15 cellular contexts compared by ENCODE assay signal in genomic region chr2:3476386-3477033, GRCh38. TPM values are rescaled to one million over a fixed set of nuclear protein-coding genes. Genes with fewer than 3 reads are reported as not detected.
A peak's percentile ranks its signal among the peaks of the same experiment; 100 is the strongest.
DNase-seq lines count a peak whose midpoint lies in the region; TF ChIP-seq lines count a peak whose summit lies in the region.
"Had no signal": no experiment of that assay in that cellular context is flagged by ENCODE, and none has a peak within 500 bp of the region (broad histone marks: within the 10 kb centered on the region; RNA-seq: fewer than 3 reads in every experiment).

No MANE protein-coding gene starts in this region.

- intact Hi-C loops in activated T-helper 2 cell treated with anti-CD3 and anti-CD28 coated beads, Interferon-gamma antibody, Interleukin-2, Interleukin-4, amounts not matched to agents 10 μg/mL and 5 μg/mL and 100 μg/mL, durations not matched to agents 14 hours and 24 hours and 36 hours (cut with micrococcal nuclease): no loop called here
- intact Hi-C loops in adrenal gland (cut with DNase I): no loop called here

- H3K4me1 Mint-ChIP-seq in activated T-helper 2 cell treated with anti-CD3 and anti-CD28 coated beads, Interferon-gamma antibody, Interleukin-2, Interleukin-4, amounts not matched to agents 10 μg/mL and 5 μg/mL and 100 μg/mL, durations not matched to agents 14 hours and 24 hours and 36 hours (ENCODE audit: low read depth): no peaks in the 10 kb centered on the region

- WGBS in ectodermal cell, 2 experiments: 81 to 83% methylated on average over 14 of the region's 14 CpGs
- WGBS in adrenal gland, 4 donors: 75 to 85% (median 82%) methylated on average over 13 to 14 of the region's 14 CpGs

- H3K9me3 ChIP-seq in ectodermal cell (ENCODE audit: control insufficient read depth, low read length): no peaks in the 10 kb centered on the region
- H3K9me3 ChIP-seq in skeletal muscle tissue (ENCODE audit: control insufficient read depth in 3 of 3, low read length in 3 of 3): no peaks in the 10 kb centered on the region
- no peaks in the 10 kb centered on the region for H3K9me3 ChIP-seq in adrenal gland (replicated peaks in 1 of 3)
- H3K9me3 ChIP-seq: body of pancreas, ovary, SJCRH30, stomach had no signal

- no peak overlapping the region for H3K4me3 Mint-ChIP-seq in activated T-helper 2 cell treated with anti-CD3 and anti-CD28 coated beads, Interferon-gamma antibody, Interleukin-2, Interleukin-4, amounts not matched to agents 10 μg/mL and 5 μg/mL and 100 μg/mL, durations not matched to agents 14 hours and 24 hours and 36 hours (ENCODE audit: low read depth)
- H3K4me3 Mint-ChIP-seq: activated B cell treated with CpG ODN at 0.5 μM for 24 hours, IgD-negative memory B cell had no signal

- no peaks in the 10 kb centered on the region for H3K9me3 Mint-ChIP-seq in activated T-helper 2 cell treated with anti-CD3 and anti-CD28 coated beads, Interferon-gamma antibody, Interleukin-2, Interleukin-4, amounts not matched to agents 10 μg/mL and 5 μg/mL and 100 μg/mL, durations not matched to agents 14 hours and 24 hours and 36 hours
- H3K9me3 Mint-ChIP-seq: activated B cell treated with CpG ODN at 0.5 μM for 24 hours, IgD-negative memory B cell had no signal

- TF ChIP-seq CTCF in RWPE1 (conservative IDR thresholded peaks at IDR 0.05; ENCODE audit: low read depth) (no peak), adrenal gland (IDR thresholded peaks at IDR 0.05) (no peak)

- no peak for TF ChIP-seq POLR2A in adrenal gland (IDR thresholded peaks at IDR 0.05)

- H3K27me3 Mint-ChIP-seq in activated T-helper 2 cell treated with anti-CD3 and anti-CD28 coated beads, Interferon-gamma antibody, Interleukin-2, Interleukin-4, amounts not matched to agents 10 μg/mL and 5 μg/mL and 100 μg/mL, durations not matched to agents 14 hours and 24 hours and 36 hours (ENCODE audit: low read depth): no peaks in the 10 kb centered on the region
- H3K27me3 Mint-ChIP-seq: activated B cell treated with CpG ODN at 0.5 μM for 24 hours, IgD-negative memory B cell had no signal

- CTCF ChIA-PET in RWPE1 (lab: Yijun Ruan, JAX): no interaction called here

- H3K36me3 Mint-ChIP-seq in activated T-helper 2 cell treated with anti-CD3 and anti-CD28 coated beads, Interferon-gamma antibody, Interleukin-2, Interleukin-4, amounts not matched to agents 10 μg/mL and 5 μg/mL and 100 μg/mL, durations not matched to agents 14 hours and 24 hours and 36 hours (ENCODE audit: low read depth): peaks cover 28% of the 10 kb centered on the region

- H3K27me3 ChIP-seq in ectodermal cell (ENCODE audit: control insufficient read depth, insufficient read depth, low read length, poor library complexity, severe bottlenecking): no peaks in the 10 kb centered on the region
- H3K27me3 ChIP-seq in layer of hippocampus (ENCODE audit: control insufficient read depth, insufficient read depth, low read length): no peaks in the 10 kb centered on the region
- H3K27me3 ChIP-seq in skeletal muscle tissue (ENCODE audit: control insufficient read depth in 3 of 3, insufficient read depth in 3 of 3, low read length in 3 of 3): no peaks in the 10 kb centered on the region
- H3K27me3 ChIP-seq in adrenal gland: no peaks in the 10 kb centered on the region
- H3K27me3 ChIP-seq: body of pancreas, ovary, SJCRH30, stomach had no signal

- peak overlapping the region; percentile 51 for H3K27ac ChIP-seq in RWPE1
- peak overlapping the region; percentile 8 for H3K27ac ChIP-seq in ectodermal cell (ENCODE audit: insufficient read depth, low read depth, low read length, poor library complexity, severe bottlenecking)
- peak overlapping the region; percentile 92 for H3K27ac ChIP-seq in layer of hippocampus (ENCODE audit: low read depth, low read length)
- peak overlapping the region; percentile 68 for H3K27ac ChIP-seq in skeletal muscle tissue (ENCODE audit: low read depth, low read length)
- H3K27ac ChIP-seq in adrenal gland: no peak overlapping the region
- H3K27ac ChIP-seq: body of pancreas, ovary, SJCRH30, stomach had no signal

- DNase-seq in RWPE1 (ENCODE audit: low spot score) (no peak), NCI-H2171 treated with DMSO at 0.1 percent for 48 hours (lab: John Stamatoyannopoulos, UW) (no peak), adrenal gland (no peak)
- DNase-seq in activated T-helper 2 cell treated with anti-CD3 and anti-CD28 coated beads, Interferon-gamma antibody, Interleukin-2, Interleukin-4, amounts not matched to agents 10 μg/mL and 5 μg/mL and 100 μg/mL, durations not matched to agents 14 hours and 24 hours and 36 hours (ENCODE audit: low spot score): no peak
- DNase-seq: activated B cell treated with CpG ODN at 0.5 μM for 24 hours; activated T-cell treated with anti-CD3 and anti-CD28 coated beads, Interleukin-2, amount 50 U/mL, for 1 hour; body of pancreas; NCI-H1436 treated with DMSO at 0.1 percent for 48 hours; stomach had no signal

- H3K4me3 ChIP-seq in ectodermal cell (ENCODE audit: insufficient read depth, low read depth, low read length) (no peak overlapping the region), skeletal muscle tissue (ENCODE audit: low read length in 3 of 3) (peak overlapping the region in 2 of 3 donors; percentile 3 to 38), adrenal gland (no peak overlapping the region)
- H3K4me3 ChIP-seq: body of pancreas, ovary, SJCRH30, stomach had no signal

- H3K36me3 ChIP-seq in ectodermal cell (ENCODE audit: control insufficient read depth, insufficient read depth, low read length): peaks cover 12% of the 10 kb centered on the region
- H3K36me3 ChIP-seq in skeletal muscle tissue (ENCODE audit: control insufficient read depth in 3 of 3, insufficient read depth in 3 of 3, low read length in 3 of 3): peaks cover 27 to 46% (median 29%) of the 10 kb centered on the region in 3 donors
- peaks cover 0 to 18% of the 10 kb centered on the region in 2 donors for H3K36me3 ChIP-seq in adrenal gland (replicated peaks in 1 of 2)
- H3K36me3 ChIP-seq: ovary had no signal

- no peak overlapping the region for H3K27ac Mint-ChIP-seq in activated T-helper 2 cell treated with anti-CD3 and anti-CD28 coated beads, Interferon-gamma antibody, Interleukin-2, Interleukin-4, amounts not matched to agents 10 μg/mL and 5 μg/mL and 100 μg/mL, durations not matched to agents 14 hours and 24 hours and 36 hours
- H3K27ac Mint-ChIP-seq: activated B cell treated with CpG ODN at 0.5 μM for 24 hours, IgD-negative memory B cell had no signal

- POLR2A ChIA-PET in RWPE1 (lab: Yijun Ruan, JAX; ENCODE audit: low non-redundant PET): no interaction called here

- H3K9ac ChIP-seq in skeletal muscle tissue (ENCODE audit: low read depth in 1 of 3, low read length in 3 of 3): peak overlapping the region; percentile 38 to 57 (median 55)

- H3K4me1 ChIP-seq in ectodermal cell (ENCODE audit: control insufficient read depth, insufficient read depth, low read length) (peaks cover 11% of the 10 kb centered on the region), skeletal muscle tissue (ENCODE audit: control insufficient read depth in 3 of 3, insufficient read depth in 3 of 3, low read length in 3 of 3) (peaks cover 32 to 34% (median 32%) of the 10 kb centered on the region in 3 donors), adrenal gland (replicated peaks in 1 of 2) (no peaks in the 10 kb centered on the region)

RNA-seq across cellular contexts. Expression of gene ADI1, which starts 42.8 kb away (rescaled TPM):
- 40.1 TPM for polyA plus RNA-seq in ectodermal cell (2013, experiment 1 of 4)
- polyA plus RNA-seq in ectodermal cell (2013, experiment 2 of 4): 31.8 TPM
- polyA plus RNA-seq in ectodermal cell (2013, experiment 3 of 4): 24.2 TPM
- polyA plus RNA-seq in ectodermal cell (2013, experiment 4 of 4): 25.7 TPM
- total RNA-seq in skeletal muscle tissue (38.1 TPM), adrenal gland (100 to 1,000 TPM in 4 of 8 donors, 10 to 100 TPM in 4; 79.6 to 147 (median 103) TPM)
- 39.8 and 42.7 TPM in 2 replicates for total RNA-seq in activated T-helper 2 cell treated with anti-CD3 and anti-CD28 coated beads, Interferon-gamma antibody, Interleukin-2, Interleukin-4, amounts not matched to agents 10 μg/mL and 5 μg/mL and 100 μg/mL, durations not matched to agents 14 hours and 24 hours and 36 hours
- 100 to 1,000 TPM in 1 of 3 donors, 10 to 100 TPM in 2; 50.0 to 160 (median 64.3) TPM for polyA plus RNA-seq in adrenal gland

Comparison
In these comparisons a context has a peak if more than half of its experiments do, and no peak if none do; other contexts are left out.
1. H3K27ac ChIP-seq: peak in RWPE1 (single experiment), ectodermal cell (single experiment), layer of hippocampus (single experiment) and skeletal muscle tissue (single experiment); none in adrenal gland (0 of 5).
2. H3K4me3 ChIP-seq: peak in skeletal muscle tissue (2 of 3); none in ectodermal cell (single experiment) and adrenal gland (0 of 4).